ENCODE assay signal across 8 cellular contexts in genomic region chr19:3440082-3440481, GRCh38. TPM values are rescaled to one million over a fixed set of nuclear protein-coding genes. Genes with fewer than 3 reads are reported as not detected.
DNase-seq lines count a peak whose midpoint lies in the region; ATAC-seq and TF ChIP-seq lines count a peak whose summit lies in the region.

No MANE protein-coding gene starts in this region.

- peaks cover 44% of the 10 kb centered on the region for H4K20me1 ChIP-seq in osteoblast (ENCODE audit: insufficient read depth, low read length)

- H3K4me3 ChIP-seq in osteoblast (ENCODE audit: insufficient read depth, low read length) = no peak overlapping the region

- H3K36me3 Mint-ChIP-seq in activated CD4-positive, alpha-beta T cell treated with anti-CD3 and anti-CD28 coated beads, Interleukin-2, amount 10 ng/mL, durations not matched to agents 24 days and 14 days (ENCODE audit: low read depth) = no peaks in the 10 kb centered on the region

- H3K79me2 ChIP-seq in osteoblast (ENCODE audit: insufficient read depth, low read length) = peaks cover 69% of the 10 kb centered on the region

- H3K27me3 ChIP-seq in osteoblast (ENCODE audit: insufficient read depth, low read length) = no peaks in the 10 kb centered on the region

- no peak overlapping the region for H3K27ac ChIP-seq in osteoblast (ENCODE audit: low read depth, low read length)

- no peak for ATAC-seq in HG03457 (IDR thresholded peaks at IDR 0.05; ENCODE audit: unreplicated experiment)

- intact Hi-C loops in activated CD4-positive, alpha-beta T cell treated with anti-CD3 and anti-CD28 coated beads, Interleukin-2, amount 10 ng/mL, durations not matched to agents 24 days and 14 days (cut with micrococcal nuclease) = no loop called here

- peak; percentile 41 for TF ChIP-seq CTCF in osteoblast (IDR thresholded peaks at IDR 0.05; ENCODE audit: extremely low read depth, low read depth, low read length)

- H3K9me3 Mint-ChIP-seq in activated CD4-positive, alpha-beta T cell treated with anti-CD3 and anti-CD28 coated beads, Interleukin-2, amount 10 ng/mL, durations not matched to agents 24 days and 14 days = no peaks in the 10 kb centered on the region

- H2AFZ ChIP-seq in osteoblast (ENCODE audit: low read length) = no peak overlapping the region

- peaks cover 55% of the 10 kb centered on the region for H3K36me3 ChIP-seq in osteoblast (ENCODE audit: insufficient read depth, low read length)

- H3K27me3 Mint-ChIP-seq in activated CD4-positive, alpha-beta T cell treated with anti-CD3 and anti-CD28 coated beads, Interleukin-2, amount 10 ng/mL, durations not matched to agents 24 days and 14 days = no peaks in the 10 kb centered on the region

- DNase-seq in AML-193 (lab: John Stamatoyannopoulos, UW) (peak; percentile 27 to 32), HuH-7 (ENCODE audit: low spot score) (peak; percentile 86), osteoblast (ENCODE audit: insufficient read length, low spot score, missing footprints) (peak; percentile 80), DMS153 (lab: John Stamatoyannopoulos, UW) (no peak), NCI-H2107 (lab: John Stamatoyannopoulos, UW) (no peak)
- peak; percentile 86 for DNase-seq in activated CD4-positive, alpha-beta T cell treated with anti-CD3 and anti-CD28 coated beads, Interleukin-2, amount 10 ng/mL, durations not matched to agents 24 days and 14 days
- DNase-seq in effector CD4-positive, alpha-beta T cell = peak; percentile 47

- H3K9me3 ChIP-seq in osteoblast (ENCODE audit: low read depth, low read length) = no peaks in the 10 kb centered on the region

- no peak overlapping the region for H3K4me3 Mint-ChIP-seq in activated CD4-positive, alpha-beta T cell treated with anti-CD3 and anti-CD28 coated beads, Interleukin-2, amount 10 ng/mL, durations not matched to agents 24 days and 14 days

- peaks cover 7% of the 10 kb centered on the region for H3K4me1 Mint-ChIP-seq in activated CD4-positive, alpha-beta T cell treated with anti-CD3 and anti-CD28 coated beads, Interleukin-2, amount 10 ng/mL, durations not matched to agents 24 days and 14 days

- peaks cover 5% of the 10 kb centered on the region for H3K4me1 ChIP-seq in osteoblast (ENCODE audit: insufficient read depth, low read length)

- H3K27ac Mint-ChIP-seq in activated CD4-positive, alpha-beta T cell treated with anti-CD3 and anti-CD28 coated beads, Interleukin-2, amount 10 ng/mL, durations not matched to agents 24 days and 14 days = no peak overlapping the region

- no peak overlapping the region for H3K4me2 ChIP-seq in osteoblast (ENCODE audit: insufficient read depth, low read length)

RNA-seq across cellular contexts. Expression of gene SMIM24, which starts 40.2 kb away (rescaled TPM):
- total RNA-seq in activated CD4-positive, alpha-beta T cell treated with anti-CD3 and anti-CD28 coated beads, Interleukin-2, amount 10 ng/mL, durations not matched to agents 24 days and 14 days = 0.33 TPM in 1 of 2 replicates, not detected in the other
- not detected in 2 replicates for total RNA-seq in osteoblast

RNA-seq across cellular contexts. Expression of gene SMIM44, which starts 43.2 kb away (rescaled TPM):
- total RNA-seq in activated CD4-positive, alpha-beta T cell treated with anti-CD3 and anti-CD28 coated beads, Interleukin-2, amount 10 ng/mL, durations not matched to agents 24 days and 14 days = not detected in 2 replicates
- total RNA-seq in osteoblast = not detected in 2 replicates

Comparison
In these comparisons a context has a peak if more than half of its experiments do, and no peak if none do; other contexts are left out.
1. DNase-seq: peak in AML-193 (2 of 2), HuH-7 (single experiment), activated CD4-positive, alpha-beta T cell treated with anti-CD3 and anti-CD28 coated beads, Interleukin-2, amount 10 ng/mL, durations not matched to agents 24 days and 14 days (single experiment), effector CD4-positive, alpha-beta T cell (single experiment) and osteoblast (single experiment); none in DMS153 (single experiment) and NCI-H2107 (single experiment).